In the genomic region with DNA sequence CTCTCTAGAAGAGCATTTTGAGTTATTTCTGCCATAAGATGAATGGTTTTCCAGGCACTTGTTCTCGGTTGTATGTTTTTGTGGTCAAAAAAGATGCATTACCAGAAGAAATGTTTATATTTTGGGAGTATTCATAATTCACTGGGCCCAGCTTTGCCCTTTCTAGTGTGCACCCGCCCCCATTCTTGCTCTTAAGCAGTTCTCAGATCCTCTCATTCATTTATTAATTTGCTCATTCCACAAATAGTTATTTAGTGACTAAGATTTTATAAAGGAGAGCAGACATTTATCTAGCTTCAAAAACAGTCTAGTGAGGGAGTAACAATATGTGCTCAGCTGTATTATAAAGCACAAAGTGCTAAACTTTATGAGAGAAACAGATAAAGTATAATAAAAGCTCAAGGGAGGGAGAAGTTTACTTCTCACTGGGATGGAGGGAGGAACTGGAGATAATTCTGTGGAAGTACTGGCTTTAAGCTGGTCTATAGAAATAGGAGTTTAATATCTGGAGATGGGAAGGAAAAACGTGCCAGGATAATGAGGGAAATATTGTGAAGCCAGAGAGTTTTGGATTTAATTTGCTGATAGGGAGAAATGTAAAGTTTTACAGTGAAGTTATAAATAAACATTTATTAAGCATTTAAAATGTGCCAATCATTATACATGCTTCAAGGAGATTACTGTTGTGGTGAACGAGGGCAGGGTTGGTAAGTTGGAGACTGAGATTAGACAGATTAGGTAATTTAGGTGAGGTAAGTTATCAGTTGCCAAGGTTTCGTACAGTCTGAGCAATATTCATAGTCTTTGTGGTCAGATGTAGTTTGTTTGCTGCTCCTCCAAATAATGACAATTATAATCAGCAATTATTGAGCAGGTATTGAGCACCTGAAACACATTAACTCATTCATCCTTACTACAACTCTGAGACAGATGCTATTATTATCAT, we compare ENCODE assay signal across 8 cellular contexts. TPM values are rescaled to one million over a fixed set of nuclear protein-coding genes. Genes with fewer than 3 reads are reported as not detected.
DNase-seq lines count a peak whose midpoint lies in the region; ATAC-seq and TF ChIP-seq lines count a peak whose summit lies in the region.

No MANE protein-coding gene starts in this region.

- H3K4me3 ChIP-seq in GM23248, result peak overlapping the region; percentile 11; the same call in 1 of the 2 replicates
- H3K4me3 ChIP-seq in esophagus squamous epithelium, result no peak overlapping the region
- H3K4me3 ChIP-seq in smooth muscle cell, result no peak overlapping the region

- no peak for TF ChIP-seq POLR2A in esophagus squamous epithelium (IDR thresholded peaks at IDR 0.05)

- H3K9me3 ChIP-seq in GM23248 (ENCODE audit: low read depth) (no peaks in the 10 kb centered on the region), T-helper 17 cell (ENCODE audit: control insufficient read depth, low read length, poor library complexity, severe bottlenecking) (no peaks in the 10 kb centered on the region), esophagus squamous epithelium (no peaks in the 10 kb centered on the region), smooth muscle cell (replicated peaks; ENCODE audit: low read depth) (no peaks in the 10 kb centered on the region)

- H3K79me2 ChIP-seq in GM23248 (ENCODE audit: insufficient read depth), result peaks cover 80% of the 10 kb centered on the region
- H3K79me2 ChIP-seq in smooth muscle cell (ENCODE audit: low read depth), result peaks cover 83% of the 10 kb centered on the region

- peaks cover 61% of the 10 kb centered on the region for H3K4me1 ChIP-seq in GM23248 (ENCODE audit: insufficient read depth)
- H3K4me1 ChIP-seq in esophagus squamous epithelium, result peaks cover 20 to 72% (median 59%) of the 10 kb centered on the region in 3 donors
- peaks cover 40% of the 10 kb centered on the region for H3K4me1 ChIP-seq in smooth muscle cell (ENCODE audit: low read depth)

- no peak overlapping the region for H2AFZ ChIP-seq in GM23248
- no peak overlapping the region for H2AFZ ChIP-seq in smooth muscle cell (ENCODE audit: low read depth)

- H3K4me3 Mint-ChIP-seq in T-helper 17 cell, result peak overlapping the region; percentile 67

- peaks cover 52% of the 10 kb centered on the region for H3F3A ChIP-seq in GM23248 (ENCODE audit: insufficient read depth)
- peaks cover 38% of the 10 kb centered on the region for H3F3A ChIP-seq in smooth muscle cell (ENCODE audit: low read depth)

- H3K27ac ChIP-seq in GM23248 (peak overlapping the region; percentile 42), esophagus squamous epithelium (peak overlapping the region; percentile 53 to 92 (median 74)), smooth muscle cell (ENCODE audit: low read depth) (peak overlapping the region; percentile 98)

- H4K20me1 ChIP-seq in GM23248 (ENCODE audit: insufficient read depth) (no peaks in the 10 kb centered on the region), smooth muscle cell (ENCODE audit: low read depth) (no peaks in the 10 kb centered on the region)

- H3K9me2 ChIP-seq in GM23248 (ENCODE audit: insufficient read depth), result no peaks in the 10 kb centered on the region

- H3K36me3 Mint-ChIP-seq in T-helper 17 cell (ENCODE audit: low read depth), result no peaks in the 10 kb centered on the region

- H3K27ac Mint-ChIP-seq in T-helper 17 cell, result peak overlapping the region; percentile 97

- intact Hi-C loops in esophagus squamous epithelium (cut with DNase I), result no loop called here

- H3K27me3 Mint-ChIP-seq in T-helper 17 cell, result no peaks in the 10 kb centered on the region

- ATAC-seq in T-helper 17 cell, result peak; percentile 52

- H3K9ac ChIP-seq in GM23248 (peak overlapping the region; percentile 4; the same call in 1 of the 2 replicates), smooth muscle cell (ENCODE audit: low read depth) (peak overlapping the region; percentile 20)

- peak; percentile 61 for DNase-seq in GM23248
- no peak for DNase-seq in T-helper 17 cell
- no peak for DNase-seq in esophagus squamous epithelium (lab: John Stamatoyannopoulos, UW)
- no peak for DNase-seq in smooth muscle cell (lab: John Stamatoyannopoulos, UW; ENCODE audit: unreplicated experiment)
- no peak for DNase-seq in stimulated activated CD4-positive, alpha-beta T cell treated with anti-CD3 and anti-CD28 coated beads, Interleukin-4, amount 100 ng/mL, for 4 hours
- DNase-seq in SW480 (ENCODE audit: low spot score), result no peak
- no peak for DNase-seq in activated CD4-positive, CD25-positive, alpha-beta regulatory T cell (lab: John Stamatoyannopoulos, UW)
- no peak for DNase-seq in effector CD8-positive, alpha-beta T cell (lab: John Stamatoyannopoulos, UW)

- H3K27me3 ChIP-seq in GM23248 (replicated peaks; ENCODE audit: insufficient read depth), result no peaks in the 10 kb centered on the region
- H3K27me3 ChIP-seq in esophagus squamous epithelium, result no peaks in the 10 kb centered on the region
- H3K27me3 ChIP-seq in smooth muscle cell (ENCODE audit: low read depth), result no peaks in the 10 kb centered on the region

- WGBS in GM23248 (ENCODE audit: low coverage in 1 of 2, low lambda C conversion rate in 2 of 2, missing lambda C conversion rate in 2 of 2), 2 experiments, result 41% methylated on average over 5 of the region's 5 CpGs
- 39 to 48% methylated on average over 5 of the region's 5 CpGs for WGBS in esophagus squamous epithelium, 2 donors
- 52% methylated on average over 5 of the region's 5 CpGs for WGBS in smooth muscle cell (ENCODE audit: low lambda C conversion rate)

- peaks cover 54% of the 10 kb centered on the region for H3K4me1 Mint-ChIP-seq in T-helper 17 cell

- peak overlapping the region; percentile 63 for H3K4me2 ChIP-seq in GM23248 (ENCODE audit: unreplicated experiment)
- peak overlapping the region; percentile 44 for H3K4me2 ChIP-seq in smooth muscle cell

- H3K36me3 ChIP-seq in GM23248 (ENCODE audit: low read depth) (no peaks in the 10 kb centered on the region), esophagus squamous epithelium (no peaks in the 10 kb centered on the region), smooth muscle cell (ENCODE audit: low read depth) (no peaks in the 10 kb centered on the region)

- in situ Hi-C loops in GM23248 (cut with MboI), result no loop called here

- TF ChIP-seq CTCF in esophagus squamous epithelium (IDR thresholded peaks at IDR 0.05) (no peak), smooth muscle cell (IDR thresholded peaks at IDR 0.05; ENCODE audit: borderline replicate concordance, insufficient read depth, poor library complexity, severe bottlenecking) (no peak)

RNA-seq across cellular contexts. Expression of gene MACF1, which starts 9.1 kb away (rescaled TPM):
- 171 and 177 TPM in 2 replicates for total RNA-seq in GM23248 (2014; rRNA removed; shearing (Covaris generic))
- polyA plus RNA-seq in GM23248 (2016; fragmentation: Nextera tagmentation; extraction: Ambion mirVana), result 47.6 and 55.1 TPM in 2 replicates
- 100 to 1,000 TPM; 510 to 525 TPM for total RNA-seq in T-helper 17 cell
- total RNA-seq in esophagus squamous epithelium, result 100 to 1,000 TPM in 2 of 4 donors, 10 to 100 TPM in 2; 82.1 to 247 (median 154) TPM
- 186 and 195 TPM in 2 replicates for total RNA-seq in smooth muscle cell
- polyA plus RNA-seq in smooth muscle cell, result 36.9 and 71.9 TPM in 2 replicates

Comparison
In these comparisons a context has a peak if more than half of its experiments do, and no peak if none do; other contexts are left out.
1. H3K27ac ChIP-seq: peak in every context shown above with its lines; median percentile 98 in smooth muscle cell; 74 in esophagus squamous epithelium; 42 in GM23248.